Comparison of ENCODE assay signal across 9 cellular contexts in the genomic region with DNA sequence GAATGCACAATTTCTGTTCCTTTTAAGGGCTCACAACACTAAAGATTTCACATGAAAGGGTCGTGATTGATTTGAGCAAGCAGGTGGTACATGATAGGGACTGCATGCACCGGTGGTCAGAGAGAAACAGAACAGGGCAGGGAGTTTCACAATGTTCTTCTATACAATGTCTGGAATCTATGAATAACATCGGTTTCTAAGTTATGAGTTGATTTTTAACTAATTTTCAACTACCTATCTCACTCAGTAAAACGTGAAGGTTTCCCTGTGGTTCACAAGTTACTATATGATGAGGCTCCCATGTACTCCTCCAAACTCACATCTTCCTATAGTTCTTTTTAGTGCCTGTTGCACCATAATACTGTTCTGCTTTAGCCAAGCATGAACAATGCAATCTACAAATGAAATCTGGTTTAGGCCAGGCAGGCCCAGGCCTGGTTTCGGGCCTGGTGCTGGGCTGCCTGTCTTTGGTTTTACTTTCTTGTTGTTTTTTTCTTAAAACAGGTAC. TPM values are rescaled to one million over a fixed set of nuclear protein-coding genes. Genes with fewer than 3 reads are reported as not detected.
DNase-seq lines count a peak whose midpoint lies in the region; ATAC-seq lines count a peak whose summit lies in the region.
"Not testable (repeated sequence)": the region's sequence is repeated elsewhere in the genome, so short reads cannot be mapped to it uniquely, and the experiment has no call there.
"Had no signal": no experiment of that assay in that cellular context is flagged by ENCODE, and none has a peak within 500 bp of the region (broad histone marks: within the 10 kb centered on the region; RNA-seq: fewer than 3 reads in every experiment).

No MANE protein-coding gene starts in this region.

- not testable (repeated sequence) for H3K4ac ChIP-seq in mesenchymal stem cell (ENCODE audit: low read depth in 1 of 2, low read length in 2 of 2)

- H2BK120ac ChIP-seq in mesenchymal stem cell (ENCODE audit: low read depth, low read length) = not testable (repeated sequence)

- H4K91ac ChIP-seq in mesenchymal stem cell (ENCODE audit: low read length) = not testable (repeated sequence)

- H3K9me3 ChIP-seq in BLaER1; mesenchymal stem cell (ENCODE audit: control insufficient read depth, low read length): not testable (repeated sequence)

- not testable (repeated sequence) for H3K27ac ChIP-seq in BLaER1
- peak overlapping the region; percentile 66 for H3K27ac ChIP-seq in mesenchymal stem cell (ENCODE audit: low read length, poor library complexity, severe bottlenecking)

- ATAC-seq in GM18861 (IDR thresholded peaks at IDR 0.05; ENCODE audit: unreplicated experiment) (peak; percentile 70), GM19438 (IDR thresholded peaks at IDR 0.05; ENCODE audit: low read depth, unreplicated experiment) (peak; percentile 65), GM21717 (IDR thresholded peaks at IDR 0.05; ENCODE audit: unreplicated experiment) (peak; percentile 58), HG02885 (IDR thresholded peaks at IDR 0.05; ENCODE audit: poor library complexity, unreplicated experiment) (peak; percentile 77), HG03159 (IDR thresholded peaks at IDR 0.05; ENCODE audit: unreplicated experiment) (peak; percentile 82), HG03575 (IDR thresholded peaks at IDR 0.05; ENCODE audit: extremely low read depth, insufficient number of reproducible peaks, low FRiP score, unreplicated experiment) (peak; percentile 60)

- not testable (repeated sequence) for H4K8ac ChIP-seq in mesenchymal stem cell (ENCODE audit: low read length)

- not testable (repeated sequence) for H2BK12ac ChIP-seq in mesenchymal stem cell (ENCODE audit: low read length in 2 of 2)

- peak overlapping the region; percentile 25; the same call in 1 of the 2 replicates for H3K4me2 ChIP-seq in BLaER1
- not testable (repeated sequence) for H3K4me2 ChIP-seq in mesenchymal stem cell (ENCODE audit: low read length, poor library complexity, severe bottlenecking)

- H2BK15ac ChIP-seq in mesenchymal stem cell (ENCODE audit: low read depth, poor library complexity, severe bottlenecking) = not testable (repeated sequence)

- H3K36me3 ChIP-seq in BLaER1; mesenchymal stem cell (ENCODE audit: control insufficient read depth in 1 of 2, insufficient read depth in 2 of 2, low read depth in 1 of 2, low read length in 2 of 2): not testable (repeated sequence)

- not testable (repeated sequence) for H3K4me3 ChIP-seq in BLaER1; mesenchymal stem cell (ENCODE audit: insufficient read depth in 1 of 2, low read depth in 1 of 2, low read length in 2 of 2)

- H2AFZ ChIP-seq in mesenchymal stem cell (ENCODE audit: low read depth, low read length) = not testable (repeated sequence)

- H3K9ac ChIP-seq in BLaER1; mesenchymal stem cell (ENCODE audit: low read length): not testable (repeated sequence)

- H3K79me1 ChIP-seq in mesenchymal stem cell (replicated peaks; ENCODE audit: low read length, poor library complexity, severe bottlenecking) = not testable (repeated sequence)

- not testable (repeated sequence) for H2AK5ac ChIP-seq in mesenchymal stem cell (ENCODE audit: low read length, severe bottlenecking)

- not testable (repeated sequence) for H3K18ac ChIP-seq in mesenchymal stem cell (ENCODE audit: low read depth in 1 of 2, low read length in 2 of 2)

- H3K4me1 ChIP-seq in BLaER1 = peaks cover 39% of the 10 kb centered on the region
- not testable (repeated sequence) for H3K4me1 ChIP-seq in mesenchymal stem cell (ENCODE audit: control insufficient read depth, insufficient read depth, low read depth, low read length)

- H3K23ac ChIP-seq in mesenchymal stem cell (ENCODE audit: low read length in 2 of 2) = not testable (repeated sequence)

- not testable (repeated sequence) for DNase-seq in mesenchymal stem cell

- not testable (repeated sequence) for H3K27me3 ChIP-seq in BLaER1; mesenchymal stem cell (ENCODE audit: control insufficient read depth in 1 of 2, insufficient read depth in 1 of 2, low read length in 2 of 2)

- not testable (repeated sequence) for H4K20me1 ChIP-seq in BLaER1

- H3K14ac ChIP-seq in mesenchymal stem cell (ENCODE audit: low read length in 2 of 2) = not testable (repeated sequence)

- not testable (repeated sequence) for H2BK5ac ChIP-seq in mesenchymal stem cell (ENCODE audit: low read depth, low read length, poor library complexity, severe bottlenecking)

- 97% methylated on average over 2 of the region's 5 CpGs for WGBS in mesenchymal stem cell

RNA-seq across cellular contexts. Expression of gene CLECL1, which starts 19.8 kb away (rescaled TPM):
- polyA plus RNA-seq in mesenchymal stem cell (2013, experiment 1 of 2) = not detected
- polyA plus RNA-seq in mesenchymal stem cell (2013, experiment 2 of 2) = not detected
- polyA plus RNA-seq: BJ had no signal

RNA-seq across cellular contexts. Expression of gene CLEC2D, which starts 43.6 kb away (rescaled TPM):
- 2.4 TPM for polyA plus RNA-seq in mesenchymal stem cell (2013, experiment 1 of 2)
- polyA plus RNA-seq in mesenchymal stem cell (2013, experiment 2 of 2) = 2.9 TPM

RNA-seq across cellular contexts. Expression of gene CD69, which starts 47.6 kb away (rescaled TPM):
- 4.8 TPM for polyA plus RNA-seq in mesenchymal stem cell (2013, experiment 1 of 2)
- 5.2 TPM for polyA plus RNA-seq in mesenchymal stem cell (2013, experiment 2 of 2)
- polyA plus RNA-seq: BJ had no signal
